In the genomic region with DNA sequence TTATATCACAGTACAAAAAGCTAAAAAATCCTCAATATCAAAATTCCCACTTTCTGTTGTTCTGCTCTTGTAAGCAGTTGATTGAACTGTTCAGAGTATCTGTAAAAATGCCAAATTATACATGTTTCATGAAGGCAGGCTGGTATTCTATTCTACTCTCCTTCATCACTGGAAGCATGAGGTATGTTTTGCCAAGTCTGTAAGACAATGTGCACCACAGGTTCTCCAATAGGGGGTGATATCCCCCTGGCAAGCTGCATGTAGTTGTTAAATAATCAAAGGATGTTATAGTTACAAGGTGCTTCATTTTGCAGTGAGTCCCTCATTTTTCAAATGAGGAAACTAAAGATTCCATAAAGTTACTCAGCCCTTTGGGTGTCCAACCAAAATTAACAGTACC, we compare ENCODE assay signal across 1 cellular context.
TF ChIP-seq lines count a peak whose summit lies in the region.

No MANE protein-coding gene starts in this region.

TF ChIP-seq in A549, 52 proteins besides CTCF, POLR2A, EP300 and RAD21 (continued from another document):
- TF ChIP-seq BHLHE40 (IDR thresholded peaks at IDR 0.05; ENCODE audit: low read depth, low read length), result no peak
- no peak for TF ChIP-seq TFCP2L1 (CRISPR knock-in tag; IDR thresholded peaks at IDR 0.05)
- no peak for TF ChIP-seq RCOR1 (IDR thresholded peaks at IDR 0.05; ENCODE audit: low read depth, low read length)
- no peak for TF ChIP-seq ELK1 (IDR thresholded peaks at IDR 0.05; ENCODE audit: low read depth, low read length)
- no peak for TF ChIP-seq HDAC2 (IDR thresholded peaks at IDR 0.05)
- no peak for TF ChIP-seq ZNF302 (CRISPR knock-in tag; IDR thresholded peaks at IDR 0.05)
- no peak for TF ChIP-seq ZSCAN20 (CRISPR knock-in tag; IDR thresholded peaks at IDR 0.05)
- TF ChIP-seq CBX8 (IDR thresholded peaks at IDR 0.05), result no peak
- no peak for TF ChIP-seq EHMT2 (IDR thresholded peaks at IDR 0.05; ENCODE audit: low read depth)
- TF ChIP-seq JUN (IDR thresholded peaks at IDR 0.05), result no peak
- TF ChIP-seq NR3C1 (IDR thresholded peaks at IDR 0.05), result no peak
- no peak for TF ChIP-seq SREBF2 (IDR thresholded peaks at IDR 0.05)
- no peak for TF ChIP-seq NFE2L2 (conservative IDR thresholded peaks at IDR 0.05; ENCODE audit: low read length)
- TF ChIP-seq CBX2 (IDR thresholded peaks at IDR 0.05; ENCODE audit: borderline replicate concordance, low read depth), result no peak
- no peak for TF ChIP-seq ESRRA (IDR thresholded peaks at IDR 0.05; ENCODE audit: borderline replicate concordance, low read length)
- TF ChIP-seq, protein P1, sequence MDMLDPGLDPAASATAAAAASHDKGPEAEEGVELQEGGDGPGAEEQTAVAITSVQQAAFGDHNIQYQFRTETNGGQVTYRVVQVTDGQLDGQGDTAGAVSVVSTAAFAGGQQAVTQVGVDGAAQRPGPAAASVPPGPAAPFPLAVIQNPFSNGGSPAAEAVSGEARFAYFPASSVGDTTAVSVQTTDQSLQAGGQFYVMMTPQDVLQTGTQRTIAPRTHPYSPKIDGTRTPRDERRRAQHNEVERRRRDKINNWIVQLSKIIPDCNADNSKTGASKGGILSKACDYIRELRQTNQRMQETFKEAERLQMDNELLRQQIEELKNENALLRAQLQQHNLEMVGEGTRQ (IDR thresholded peaks at IDR 0.05), result no peak
- TF ChIP-seq MAX (IDR thresholded peaks at IDR 0.05), result no peak
